ENCODE assay signal across 16 cellular contexts in the genomic region with DNA sequence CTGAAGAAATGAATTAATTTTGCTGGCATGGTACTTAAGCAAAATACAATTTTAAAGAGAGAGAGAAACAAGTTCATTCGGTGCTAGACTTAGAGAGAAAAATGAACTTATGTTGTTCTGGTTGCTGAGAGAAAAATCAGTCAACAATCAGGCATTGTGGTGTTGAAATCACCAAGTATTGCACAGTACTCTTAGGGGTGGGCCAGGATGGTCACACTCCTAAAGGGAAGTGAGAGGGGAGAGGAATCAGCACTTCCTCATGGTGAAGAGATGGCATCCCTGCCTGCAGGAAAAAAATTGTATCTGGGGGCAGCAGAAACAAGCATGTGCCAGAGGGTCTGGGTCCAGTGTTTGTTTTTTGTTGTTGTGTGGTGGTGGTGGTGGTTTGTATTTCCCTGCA. TPM values are rescaled to one million over a fixed set of nuclear protein-coding genes. Genes with fewer than 3 reads are reported as not detected.
DNase-seq lines count a peak whose midpoint lies in the region; ATAC-seq, FAIRE-seq and TF ChIP-seq lines count a peak whose summit lies in the region.
"Had no signal": no experiment of that assay in that cellular context is flagged by ENCODE, and none has a peak within 500 bp of the region (broad histone marks: within the 10 kb centered on the region; RNA-seq: fewer than 3 reads in every experiment).

No MANE protein-coding gene starts in this region.

- WGBS in heart left ventricle, 4 donors, result 76 to 85% (median 80%) methylated on average over 1 of the region's 1 CpG
- 33% methylated on average over 1 of the region's 1 CpG for WGBS in right lobe of liver (ENCODE audit: insufficient coverage, low coverage, low lambda C conversion rate, missing lambda C conversion rate)

- peaks cover 0 to 13% (median 0%) of the 10 kb centered on the region in 12 donors for H3K4me1 ChIP-seq in heart left ventricle
- H3K4me1 ChIP-seq in right lobe of liver, result no peaks in the 10 kb centered on the region

- intact Hi-C loops in heart left ventricle (cut with DNase I), result no loop called here
- intact Hi-C loops in cardiac septum (cut with DNase I), result loop anchor here (10.0 kb wide), 1 partner anchor 95 kb away; no protein-coding TSS in a partner anchor
- intact Hi-C loops in right lobe of liver (cut with DNase I), result no loop called here

- H3K27me3 ChIP-seq in heart left ventricle, result no peaks in the 10 kb centered on the region
- H3K27me3 ChIP-seq in bronchial epithelial cell (ENCODE audit: control insufficient read depth, insufficient read depth, low read length), result peaks cover 2% of the 10 kb centered on the region
- no peaks in the 10 kb centered on the region for H3K27me3 ChIP-seq in right lobe of liver
- H3K27me3 ChIP-seq: neural progenitor cell had no signal

- H3K27ac ChIP-seq in heart left ventricle, result peak overlapping the region in 1 of 12 donors; percentile 89
- no peak overlapping the region for H3K27ac ChIP-seq in right lobe of liver
- H3K27ac ChIP-seq: neural progenitor cell had no signal

- FAIRE-seq in bronchial epithelial cell (lab: Jason Lieb, UNC), result no peak
- FAIRE-seq: HTR-8/SVneo had no signal

- H3K9me3 ChIP-seq in heart left ventricle (no peaks in the 10 kb centered on the region), right lobe of liver (no peaks in the 10 kb centered on the region)

- ATAC-seq in heart left ventricle, result peak; percentile 26 to 80 (median 63)
- ATAC-seq in right lobe of liver, result peak; percentile 55 to 77 (median 61)
- ATAC-seq in HG03139 (IDR thresholded peaks at IDR 0.05; ENCODE audit: unreplicated experiment), result no peak
- ATAC-seq: activated T-helper 17 cell treated with anti-CD3 and anti-CD28 coated beads, Interleukin-2, amount 50 U/mL, for 72 hours had no signal

- DNase-seq in heart left ventricle, result peak in 2 of 5 donors; percentile 13 to 22
- no peak for DNase-seq in cardiac septum (ENCODE audit: low spot score)
- peak; percentile 21 for DNase-seq in bronchial epithelial cell (ENCODE audit: low read depth)
- DNase-seq in right lobe of liver, result no peak
- no peak for DNase-seq in activated T-cell treated with anti-CD3 and anti-CD28 coated beads, Interleukin-2, amount 50 U/mL, for 48 hours
- DNase-seq in NCI-H2171 treated with DMSO at 0.1 percent for 48 hours (lab: John Stamatoyannopoulos, UW), result no peak
- no peak for DNase-seq in activated CD4-positive, alpha-beta T cell treated with anti-CD3 and anti-CD28 coated beads for 48 hours
- DNase-seq: activated CD4-positive, alpha-beta memory T cell treated with anti-CD3 and anti-CD28 coated beads for 36 hours; endodermal cell; NCI-H1105; NCI-H510A treated with DMSO at 0.1 percent for 48 hours had no signal

- no peak for TF ChIP-seq CTCF in heart left ventricle (IDR thresholded peaks at IDR 0.05)
- TF ChIP-seq CTCF in bronchial epithelial cell (IDR thresholded peaks at IDR 0.05; ENCODE audit: insufficient read depth, low read length, severe bottlenecking), result no peak
- TF ChIP-seq CTCF in right lobe of liver (IDR thresholded peaks at IDR 0.05), result no peak

- H3K4me3 ChIP-seq in heart left ventricle (no peak overlapping the region), bronchial epithelial cell (ENCODE audit: low read depth, low read length) (no peak overlapping the region), right lobe of liver (no peak overlapping the region)
- H3K4me3 ChIP-seq: neural progenitor cell had no signal

- H3K36me3 ChIP-seq in heart left ventricle (no peaks in the 10 kb centered on the region), bronchial epithelial cell (ENCODE audit: control insufficient read depth, insufficient read depth, low read length) (no peaks in the 10 kb centered on the region), right lobe of liver (no peaks in the 10 kb centered on the region)
- H3K36me3 ChIP-seq: neural progenitor cell had no signal

- no peak for TF ChIP-seq POLR2A in heart left ventricle (IDR thresholded peaks at IDR 0.05)
- TF ChIP-seq POLR2A in right lobe of liver (IDR thresholded peaks at IDR 0.05), result no peak

RNA-seq across cellular contexts. Expression of a gene that starts 7.0 kb away (rescaled TPM):
- 10 to 100 TPM in 2 of 9 donors, 1 to 10 TPM in 7; 4.5 to 33.5 (median 8.1) TPM for total RNA-seq in heart left ventricle
- 1 to 10 TPM; 5.2 to 5.9 TPM for polyA plus RNA-seq in heart left ventricle
- 8.0 TPM for total RNA-seq in cardiac septum
- total RNA-seq in bronchial epithelial cell, result 14.5 and 16.1 TPM in 2 replicates
- total RNA-seq in right lobe of liver, result 10 to 100 TPM in 5 of 6 experiments, 1 to 10 TPM in 1; 8.8 to 16.1 (median 12.7) TPM

RNA-seq across cellular contexts. Expression of a gene that starts 51.7 kb away (rescaled TPM):
- under 1 TPM in 2 of 9 donors, not detected in 7; 0.10 to 0.11 TPM for total RNA-seq in heart left ventricle
- polyA plus RNA-seq in heart left ventricle, result under 1 TPM in 1 of 2 donors, not detected in 1; 0.04 TPM
- total RNA-seq in cardiac septum, result not detected
- total RNA-seq in bronchial epithelial cell, result not detected in 2 replicates
- total RNA-seq in right lobe of liver, result not detected
- total RNA-seq: activated CD4-positive, alpha-beta memory T cell treated with anti-CD3 and anti-CD28 coated beads for 36 hours; activated T-helper 17 cell treated with anti-CD3 and anti-CD28 coated beads, Interleukin-2, amount 50 U/mL, for 72 hours; RPMI7951 had no signal
